In genomic region chr17:929547-929946, GRCh38 we compare ENCODE assay signal across 20 cellular contexts. TPM values are rescaled to one million over a fixed set of nuclear protein-coding genes. Genes with fewer than 3 reads are reported as not detected.
DNase-seq lines count a peak whose midpoint lies in the region; ATAC-seq and TF ChIP-seq lines count a peak whose summit lies in the region.
"Had no signal": no experiment of that assay in that cellular context is flagged by ENCODE, and none has a peak within 500 bp of the region (broad histone marks: within the 10 kb centered on the region; RNA-seq: fewer than 3 reads in every experiment).

No MANE protein-coding gene starts in this region.

- DNase-seq in left ventricle myocardium superior (peak; percentile 30), left cardiac atrium (no peak), chondrocyte (ENCODE audit: low spot score) (no peak), osteocyte (ENCODE audit: extremely low spot score, unreplicated experiment) (no peak), SKM-1 (lab: John Stamatoyannopoulos, UW; ENCODE audit: unreplicated experiment) (no peak), HCEC 1CT (no peak)
- DNase-seq in stimulated activated naive CD4-positive, alpha-beta T cell treated with Interleukin-2 at 50 U/mL for 16 hours (lab: John Stamatoyannopoulos, UW) = no peak
- DNase-seq: activated CD8-positive, alpha-beta memory T cell treated with anti-CD3 and anti-CD28 coated beads, Interleukin-2, amount 50 U/mL, for 4 hours; DMS79 treated with DMSO at 0.1 percent for 48 hours; effector memory CD4-positive, alpha-beta T cell; Karpas-422; natural killer cell; NCI-H1694 treated with DMSO at 0.1 percent for 48 hours; NCI-H748 treated with DMSO at 0.1 percent for 48 hours; T-helper 17 cell; testis had no signal

- H3K4me3 Mint-ChIP-seq in chondrocyte (ENCODE audit: unreplicated experiment) (no peak overlapping the region), osteocyte (ENCODE audit: unreplicated experiment) (no peak overlapping the region)
- H3K4me3 Mint-ChIP-seq: activated naive CD8-positive, alpha-beta T cell; activated T-helper 17 cell treated with anti-CD3 and anti-CD28 coated beads, Interleukin-2, amount 50 U/mL, for 72 hours; B cell; natural killer cell; T-helper 17 cell had no signal

- H3K4me1 Mint-ChIP-seq in chondrocyte (ENCODE audit: low read depth) = peaks cover 84% of the 10 kb centered on the region
- H3K4me1 Mint-ChIP-seq in osteocyte (ENCODE audit: unreplicated experiment) = peaks cover 74% of the 10 kb centered on the region
- H3K4me1 Mint-ChIP-seq: activated T-helper 17 cell treated with anti-CD3 and anti-CD28 coated beads, Interleukin-2, amount 50 U/mL, for 72 hours; B cell; natural killer cell had no signal

- H3K27ac Mint-ChIP-seq in chondrocyte (ENCODE audit: unreplicated experiment) (peak overlapping the region; percentile 74), osteocyte (ENCODE audit: unreplicated experiment) (peak overlapping the region; percentile 44)
- H3K27ac Mint-ChIP-seq: activated naive CD8-positive, alpha-beta T cell; activated T-helper 17 cell treated with anti-CD3 and anti-CD28 coated beads, Interleukin-2, amount 50 U/mL, for 72 hours; B cell; natural killer cell; T-helper 17 cell had no signal

- peak; percentile 38 for ATAC-seq in left ventricle myocardium superior
- no peak for ATAC-seq in left cardiac atrium
- no peak for ATAC-seq in HG03520 (IDR thresholded peaks at IDR 0.05; ENCODE audit: unreplicated experiment)
- ATAC-seq: activated T-helper 17 cell treated with anti-CD3 and anti-CD28 coated beads, Interleukin-2, amount 50 U/mL, for 72 hours; natural killer cell; T-helper 17 cell had no signal

- peaks cover 4% of the 10 kb centered on the region for H3K36me3 Mint-ChIP-seq in chondrocyte (ENCODE audit: low read depth)
- H3K36me3 Mint-ChIP-seq in osteocyte (ENCODE audit: unreplicated experiment) = peaks cover 7% of the 10 kb centered on the region
- H3K36me3 Mint-ChIP-seq: activated naive CD8-positive, alpha-beta T cell; natural killer cell had no signal

- H3K27me3 Mint-ChIP-seq in chondrocyte (ENCODE audit: low read depth) = no peaks in the 10 kb centered on the region
- no peaks in the 10 kb centered on the region for H3K27me3 Mint-ChIP-seq in osteocyte (ENCODE audit: unreplicated experiment)

- TF ChIP-seq CTCF in chondrocyte (IDR thresholded peaks at IDR 0.05) (no peak), osteocyte (IDR thresholded peaks at IDR 0.05) (no peak)

- H3K9me3 Mint-ChIP-seq in chondrocyte (ENCODE audit: low read depth) (no peaks in the 10 kb centered on the region), osteocyte (ENCODE audit: unreplicated experiment) (no peaks in the 10 kb centered on the region)
- H3K9me3 Mint-ChIP-seq: activated T-helper 17 cell treated with anti-CD3 and anti-CD28 coated beads, Interleukin-2, amount 50 U/mL, for 72 hours; natural killer cell had no signal

- intact Hi-C loops in left ventricle myocardium superior (cut with micrococcal nuclease) (no loop called here), left cardiac atrium (cut with DNase I) (no loop called here)

RNA-seq across cellular contexts. Expression of gene NXN, which starts 50.0 kb away (rescaled TPM):
- total RNA-seq in left ventricle myocardium superior (18.9 TPM), left cardiac atrium (10 to 100 TPM; 16.7 to 20.8 TPM), chondrocyte (85.2 to 93.6 TPM (median 86.4 TPM) in 3 replicates), osteocyte (123 and 131 TPM in 2 replicates)
